In genomic region chr1:85467929-85468540, GRCh38 we compare ENCODE assay signal across 34 cellular contexts. TPM values are rescaled to one million over a fixed set of nuclear protein-coding genes. Genes with fewer than 3 reads are reported as not detected.
"Had no signal": no experiment of that assay in that cellular context is flagged by ENCODE, and none has a peak within 500 bp of the region (broad histone marks: within the 10 kb centered on the region; RNA-seq: fewer than 3 reads in every experiment).

No MANE protein-coding gene starts in this region.

- H3K9ac ChIP-seq: KMS-11 had no signal

- H3K27ac ChIP-seq: ascending aorta, cardiac muscle cell, KMS-11, RWPE1, VCaP had no signal

- DNase-seq: activated CD4-positive, alpha-beta memory T cell treated with anti-CD3 and anti-CD28 coated beads, Interleukin-2, amount 10 ng/mL, durations not matched to agents 7 days and 5 days; activated CD4-positive, alpha-beta T cell treated with anti-CD3 and anti-CD28 coated beads for 1 hour; activated CD4-positive, alpha-beta T cell treated with anti-CD3 and anti-CD28 coated beads for 48 hours; activated CD4-positive, CD25-positive, alpha-beta regulatory T cell; activated CD8-positive, alpha-beta memory T cell treated with anti-CD3 and anti-CD28 coated beads for 24 hours; activated CD8-positive, alpha-beta memory T cell treated with anti-CD3 and anti-CD28 coated beads, Interleukin-2, amount 10 ng/mL, durations not matched to agents 7 days and 5 days; activated CD8-positive, alpha-beta memory T cell treated with anti-CD3 and anti-CD28 coated beads, Interleukin-2, amount 50 U/mL, for 48 hours; activated effector memory CD4-positive, alpha-beta T cell treated with Interleukin-2 at 50 U/mL for 16 hours; activated naive CD4-positive, alpha-beta T cell; activated naive CD4-positive, alpha-beta T cell treated with anti-CD3 and anti-CD28 coated beads, Interleukin-2, amount 50 U/mL, for 16 hours; activated naive CD8-positive, alpha-beta T cell treated with anti-CD3 and anti-CD28 coated beads for 36 hours; activated T-cell treated with anti-CD3 and anti-CD28 coated beads, Interleukin-2, amount 50 U/mL, for 48 hours; amygdala; MM.1S; MV-4-11; NCI-H1092; NCI-H1436 treated with DMSO at 0.1 percent for 48 hours; NCI-H1694 treated with DMSO at 0.1 percent for 48 hours; NCI-H2029; NCI-H345; NCI-H524 treated with DMSO at 0.1 percent for 48 hours; PC-3; SIG-M5; SW 1271; T-helper 1 cell; T-helper 2 cell; T-helper 9 cell had no signal

- H3K4me3 Mint-ChIP-seq: activated CD4-positive, alpha-beta memory T cell treated with anti-CD3 and anti-CD28 coated beads, Interleukin-2, amount 10 ng/mL, durations not matched to agents 7 days and 5 days; activated CD8-positive, alpha-beta memory T cell treated with anti-CD3 and anti-CD28 coated beads, Interleukin-2, amount 10 ng/mL, durations not matched to agents 7 days and 5 days; activated naive CD8-positive, alpha-beta T cell treated with anti-CD3 and anti-CD28 coated beads for 36 hours; central memory CD8-positive, alpha-beta T cell had no signal

- H3K4me2 ChIP-seq: KMS-11 had no signal

- H3K9me3 Mint-ChIP-seq: activated CD4-positive, alpha-beta memory T cell treated with anti-CD3 and anti-CD28 coated beads, Interleukin-2, amount 10 ng/mL, durations not matched to agents 7 days and 5 days; central memory CD8-positive, alpha-beta T cell had no signal

- H3K4me3 ChIP-seq: ascending aorta, cardiac muscle cell had no signal

- H3K36me3 Mint-ChIP-seq: activated CD8-positive, alpha-beta memory T cell treated with anti-CD3 and anti-CD28 coated beads, Interleukin-2, amount 10 ng/mL, durations not matched to agents 7 days and 5 days; activated naive CD8-positive, alpha-beta T cell treated with anti-CD3 and anti-CD28 coated beads for 36 hours had no signal

- ATAC-seq: activated CD8-positive, alpha-beta memory T cell treated with anti-CD3 and anti-CD28 coated beads, Interleukin-2, amount 10 ng/mL, durations not matched to agents 7 days and 5 days; PC-3; Right ventricle myocardium inferior had no signal

- H3K27me3 ChIP-seq: ascending aorta had no signal

- H3K4me1 Mint-ChIP-seq: central memory CD8-positive, alpha-beta T cell had no signal

- H3K9me3 ChIP-seq: ascending aorta had no signal

- H3K36me3 ChIP-seq: ascending aorta, cardiac muscle cell had no signal

- H3K27ac Mint-ChIP-seq: activated CD4-positive, alpha-beta memory T cell treated with anti-CD3 and anti-CD28 coated beads, Interleukin-2, amount 10 ng/mL, durations not matched to agents 7 days and 5 days; activated CD8-positive, alpha-beta memory T cell treated with anti-CD3 and anti-CD28 coated beads, Interleukin-2, amount 10 ng/mL, durations not matched to agents 7 days and 5 days; activated naive CD8-positive, alpha-beta T cell treated with anti-CD3 and anti-CD28 coated beads for 36 hours had no signal

RNA-seq across cellular contexts. Expression of gene DDAH1, which starts 3.1 kb away (rescaled TPM):
- total RNA-seq: activated CD4-positive, alpha-beta memory T cell treated with anti-CD3 and anti-CD28 coated beads, Interleukin-2, amount 10 ng/mL, durations not matched to agents 7 days and 5 days; activated CD8-positive, alpha-beta memory T cell treated with anti-CD3 and anti-CD28 coated beads, Interleukin-2, amount 10 ng/mL, durations not matched to agents 7 days and 5 days had no signal
